ENCODE assay signal across 1 cellular context in the genomic region with DNA sequence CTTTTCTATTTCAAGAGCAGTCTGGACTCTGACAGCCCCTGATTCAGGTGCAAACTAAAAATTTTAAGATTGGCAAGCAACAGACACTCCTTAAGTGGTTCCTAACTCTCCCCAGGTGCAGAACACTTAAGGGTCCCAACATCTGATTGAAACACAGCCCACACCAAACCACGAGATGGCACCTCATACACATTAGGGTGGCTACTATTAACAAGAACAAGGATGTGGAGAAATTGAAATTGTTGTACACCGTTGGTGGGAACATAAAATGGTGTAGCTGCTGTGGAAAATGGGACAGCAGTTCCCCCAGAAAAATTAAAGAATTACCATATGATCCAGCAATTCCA.
TF ChIP-seq lines count a peak whose summit lies in the region.

No MANE protein-coding gene starts in this region.

TF ChIP-seq in GM12878, 131 proteins besides CTCF, POLR2A, EP300 and RAD21:
- TF ChIP-seq HDGF (IDR thresholded peaks at IDR 0.05) (no peak), CREM (IDR thresholded peaks at IDR 0.05; ENCODE audit: low read depth) (no peak), KAT2A (conservative IDR thresholded peaks at IDR 0.05; ENCODE audit: control insufficient read depth, low read depth, low read length) (no peak), WRNIP1 (IDR thresholded peaks at IDR 0.05; ENCODE audit: borderline replicate concordance, low read depth, low read length) (no peak), HCFC1 (IDR thresholded peaks at IDR 0.05; ENCODE audit: low read length) (no peak), FOXM1 (IDR thresholded peaks at IDR 0.05; ENCODE audit: low read depth, low read length) (no peak), BCL11A (IDR thresholded peaks at IDR 0.05; ENCODE audit: low read depth, low read length) (no peak), DPF2 (IDR thresholded peaks at IDR 0.05) (no peak; the same call in none of the 2 replicates), BMI1 (IDR thresholded peaks at IDR 0.05; ENCODE audit: borderline replicate concordance) (no peak), EGR1 (IDR thresholded peaks at IDR 0.05; ENCODE audit: borderline replicate concordance in 1 of 2, low read depth in 2 of 2, low read length in 2 of 2) (no peak), CBX5 (IDR thresholded peaks at IDR 0.05; ENCODE audit: low read depth) (no peak), SPI1 (IDR thresholded peaks at IDR 0.05; ENCODE audit: borderline replicate concordance, insufficient read depth, low read depth, low read length) (no peak), LARP7 (IDR thresholded peaks at IDR 0.05) (no peak), NRF1 (conservative IDR thresholded peaks at IDR 0.05; ENCODE audit: low read depth, low read length) (no peak)
- TF ChIP-seq, protein P1, sequence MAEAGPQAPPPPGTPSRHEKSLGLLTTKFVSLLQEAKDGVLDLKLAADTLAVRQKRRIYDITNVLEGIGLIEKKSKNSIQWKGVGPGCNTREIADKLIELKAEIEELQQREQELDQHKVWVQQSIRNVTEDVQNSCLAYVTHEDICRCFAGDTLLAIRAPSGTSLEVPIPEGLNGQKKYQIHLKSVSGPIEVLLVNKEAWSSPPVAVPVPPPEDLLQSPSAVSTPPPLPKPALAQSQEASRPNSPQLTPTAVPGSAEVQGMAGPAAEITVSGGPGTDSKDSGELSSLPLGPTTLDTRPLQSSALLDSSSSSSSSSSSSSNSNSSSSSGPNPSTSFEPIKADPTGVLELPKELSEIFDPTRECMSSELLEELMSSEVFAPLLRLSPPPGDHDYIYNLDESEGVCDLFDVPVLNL (IDR thresholded peaks at IDR 0.05; ENCODE audit: low read depth, low read length) = no peak
- TF ChIP-seq, protein P2, sequence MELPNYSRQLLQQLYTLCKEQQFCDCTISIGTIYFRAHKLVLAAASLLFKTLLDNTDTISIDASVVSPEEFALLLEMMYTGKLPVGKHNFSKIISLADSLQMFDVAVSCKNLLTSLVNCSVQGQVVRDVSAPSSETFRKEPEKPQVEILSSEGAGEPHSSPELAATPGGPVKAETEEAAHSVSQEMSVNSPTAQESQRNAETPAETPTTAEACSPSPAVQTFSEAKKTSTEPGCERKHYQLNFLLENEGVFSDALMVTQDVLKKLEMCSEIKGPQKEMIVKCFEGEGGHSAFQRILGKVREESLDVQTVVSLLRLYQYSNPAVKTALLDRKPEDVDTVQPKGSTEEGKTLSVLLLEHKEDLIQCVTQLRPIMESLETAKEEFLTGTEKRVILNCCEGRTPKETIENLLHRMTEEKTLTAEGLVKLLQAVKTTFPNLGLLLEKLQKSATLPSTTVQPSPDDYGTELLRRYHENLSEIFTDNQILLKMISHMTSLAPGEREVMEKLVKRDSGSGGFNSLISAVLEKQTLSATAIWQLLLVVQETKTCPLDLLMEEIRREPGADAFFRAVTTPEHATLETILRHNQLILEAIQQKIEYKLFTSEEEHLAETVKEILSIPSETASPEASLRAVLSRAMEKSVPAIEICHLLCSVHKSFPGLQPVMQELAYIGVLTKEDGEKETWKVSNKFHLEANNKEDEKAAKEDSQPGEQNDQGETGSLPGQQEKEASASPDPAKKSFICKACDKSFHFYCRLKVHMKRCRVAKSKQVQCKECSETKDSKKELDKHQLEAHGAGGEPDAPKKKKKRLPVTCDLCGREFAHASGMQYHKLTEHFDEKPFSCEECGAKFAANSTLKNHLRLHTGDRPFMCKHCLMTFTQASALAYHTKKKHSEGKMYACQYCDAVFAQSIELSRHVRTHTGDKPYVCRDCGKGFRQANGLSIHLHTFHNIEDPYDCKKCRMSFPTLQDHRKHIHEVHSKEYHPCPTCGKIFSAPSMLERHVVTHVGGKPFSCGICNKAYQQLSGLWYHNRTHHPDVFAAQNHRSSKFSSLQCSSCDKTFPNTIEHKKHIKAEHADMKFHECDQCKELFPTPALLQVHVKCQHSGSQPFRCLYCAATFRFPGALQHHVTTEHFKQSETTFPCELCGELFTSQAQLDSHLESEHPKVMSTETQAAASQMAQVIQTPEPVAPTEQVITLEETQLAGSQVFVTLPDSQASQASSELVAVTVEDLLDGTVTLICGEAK (IDR thresholded peaks at IDR 0.05; ENCODE audit: borderline replicate concordance) = no peak; the same call in 1 of the 2 replicates
- TF ChIP-seq, protein P3, sequence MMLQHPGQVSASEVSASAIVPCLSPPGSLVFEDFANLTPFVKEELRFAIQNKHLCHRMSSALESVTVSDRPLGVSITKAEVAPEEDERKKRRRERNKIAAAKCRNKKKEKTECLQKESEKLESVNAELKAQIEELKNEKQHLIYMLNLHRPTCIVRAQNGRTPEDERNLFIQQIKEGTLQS (IDR thresholded peaks at IDR 0.05; ENCODE audit: borderline replicate concordance, extremely low read depth, low read depth, low read length) = no peak
- TF ChIP-seq, protein P4, sequence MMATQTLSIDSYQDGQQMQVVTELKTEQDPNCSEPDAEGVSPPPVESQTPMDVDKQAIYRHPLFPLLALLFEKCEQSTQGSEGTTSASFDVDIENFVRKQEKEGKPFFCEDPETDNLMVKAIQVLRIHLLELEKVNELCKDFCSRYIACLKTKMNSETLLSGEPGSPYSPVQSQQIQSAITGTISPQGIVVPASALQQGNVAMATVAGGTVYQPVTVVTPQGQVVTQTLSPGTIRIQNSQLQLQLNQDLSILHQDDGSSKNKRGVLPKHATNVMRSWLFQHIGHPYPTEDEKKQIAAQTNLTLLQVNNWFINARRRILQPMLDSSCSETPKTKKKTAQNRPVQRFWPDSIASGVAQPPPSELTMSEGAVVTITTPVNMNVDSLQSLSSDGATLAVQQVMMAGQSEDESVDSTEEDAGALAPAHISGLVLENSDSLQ (IDR thresholded peaks at IDR 0.05) = no peak; the same call in 1 of the 2 replicates
